ENCODE assay signal across 8 cellular contexts in the genomic region with DNA sequence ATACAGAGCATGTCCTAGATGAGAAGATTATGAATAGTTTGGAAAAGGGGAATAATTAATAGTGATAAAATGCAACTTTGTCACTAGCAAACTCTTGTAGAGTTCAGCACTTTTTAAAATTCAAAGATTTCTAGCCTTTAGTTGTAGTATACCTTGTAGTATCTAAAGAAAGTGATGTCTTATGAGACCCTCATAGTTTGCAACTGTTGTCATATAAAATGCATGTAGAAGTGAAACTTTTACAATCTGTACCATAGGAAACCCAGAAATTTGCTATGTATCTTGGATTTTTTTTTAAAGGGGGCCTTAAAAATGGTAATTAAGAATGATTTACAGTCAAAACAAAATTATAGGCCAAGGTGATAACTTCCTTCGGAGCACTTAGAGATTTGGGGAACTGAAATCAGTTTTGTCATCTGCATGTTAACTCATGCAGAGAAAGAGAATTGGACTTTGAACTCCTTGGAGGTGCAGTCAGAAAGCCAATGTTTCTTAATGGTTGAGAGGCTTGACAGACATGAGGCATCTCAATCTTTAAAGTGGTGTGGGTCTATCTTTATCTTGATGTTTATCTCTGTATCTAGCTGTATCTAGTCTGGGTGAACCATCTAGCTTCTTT. TPM values are rescaled to one million over a fixed set of nuclear protein-coding genes. Genes with fewer than 3 reads are reported as not detected.
DNase-seq lines count a peak whose midpoint lies in the region; ATAC-seq and TF ChIP-seq lines count a peak whose summit lies in the region.

No MANE protein-coding gene starts in this region.

- no peak overlapping the region for H3K9ac ChIP-seq in PC-3 (ENCODE audit: low read length)

- ATAC-seq in heart left ventricle = no peak
- no peak for ATAC-seq in left ventricle myocardium superior
- ATAC-seq in HG03196 (IDR thresholded peaks at IDR 0.05; ENCODE audit: unreplicated experiment) = peak; percentile 65
- ATAC-seq in PC-3 = no peak

- peaks cover 22% of the 10 kb centered on the region for H3K4me1 Mint-ChIP-seq in stimulated activated naive CD8-positive, alpha-beta T cell treated with anti-CD3 and anti-CD28 coated beads, Interleukin-15, Interleukin-2, amounts not matched to agents 100 ng/mL and 50 ng/mL, for 24 hours (ENCODE audit: low read depth)

- H3K27me3 ChIP-seq in heart left ventricle = no peaks in the 10 kb centered on the region
- peaks cover 13% of the 10 kb centered on the region for H3K27me3 ChIP-seq in PC-3 (ENCODE audit: low read length)

- H3K27ac ChIP-seq in heart left ventricle (peak overlapping the region; percentile 75 to 98 (median 94)), PC-3 (ENCODE audit: low read length) (no peak overlapping the region)

- no peaks in the 10 kb centered on the region for H3F3A ChIP-seq in PC-3 (ENCODE audit: low read length, unreplicated experiment)

- POLR2A ChIA-PET in PC-3 (lab: Charles Lee; ENCODE audit: unreplicated experiment) = no interaction called here

- DNase-seq in heart left ventricle = no peak
- no peak for DNase-seq in left ventricle myocardium superior
- peak; percentile 11 for DNase-seq in cerebellar cortex (ENCODE audit: low spot score)
- no peak for DNase-seq in PC-3
- DNase-seq in NCI-H345 (lab: John Stamatoyannopoulos, UW) = no peak
- no peak for DNase-seq in AG08395 (ENCODE audit: low spot score)

- no peaks in the 10 kb centered on the region for H3K79me2 ChIP-seq in PC-3 (ENCODE audit: low read length)

- H3K27me3 Mint-ChIP-seq in stimulated activated naive CD8-positive, alpha-beta T cell treated with anti-CD3 and anti-CD28 coated beads, Interleukin-15, Interleukin-2, amounts not matched to agents 100 ng/mL and 50 ng/mL, for 24 hours = peaks cover 39% of the 10 kb centered on the region

- no peaks in the 10 kb centered on the region for H3K36me3 ChIP-seq in heart left ventricle
- H3K36me3 ChIP-seq in PC-3 (ENCODE audit: low read depth, low read length) = no peaks in the 10 kb centered on the region

- H3K9me3 ChIP-seq in heart left ventricle = peaks cover 0 to 4% (median 0%) of the 10 kb centered on the region in 12 donors
- no peaks in the 10 kb centered on the region for H3K9me3 ChIP-seq in PC-3 (ENCODE audit: low read length)

- no peaks in the 10 kb centered on the region for H4K20me1 ChIP-seq in PC-3 (ENCODE audit: low read length)

- no peak overlapping the region for H3K4me2 ChIP-seq in PC-3 (ENCODE audit: low read length)

- no peaks in the 10 kb centered on the region for H3K36me3 Mint-ChIP-seq in stimulated activated naive CD8-positive, alpha-beta T cell treated with anti-CD3 and anti-CD28 coated beads, Interleukin-15, Interleukin-2, amounts not matched to agents 100 ng/mL and 50 ng/mL, for 24 hours (ENCODE audit: low read depth)

- TF ChIP-seq CTCF in heart left ventricle (IDR thresholded peaks at IDR 0.05) = no peak
- no peak for TF ChIP-seq CTCF in PC-3 (conservative IDR thresholded peaks at IDR 0.05; ENCODE audit: low read depth, low read length)

- H3K9me3 Mint-ChIP-seq in stimulated activated naive CD8-positive, alpha-beta T cell treated with anti-CD3 and anti-CD28 coated beads, Interleukin-15, Interleukin-2, amounts not matched to agents 100 ng/mL and 50 ng/mL, for 24 hours = peaks cover 4% of the 10 kb centered on the region

- H3K27ac Mint-ChIP-seq in stimulated activated naive CD8-positive, alpha-beta T cell treated with anti-CD3 and anti-CD28 coated beads, Interleukin-15, Interleukin-2, amounts not matched to agents 100 ng/mL and 50 ng/mL, for 24 hours = peak overlapping the region; percentile 16

- no TSS peak for BruUV-seq in PC-3 (replicated peaks; lab: Mats Ljungman, UMichigan)

- TF ChIP-seq POLR2A in heart left ventricle (IDR thresholded peaks at IDR 0.05) = no peak

- H3K4me3 ChIP-seq in heart left ventricle = peak overlapping the region; percentile 52 to 82 (median 70)
- H3K4me3 ChIP-seq in PC-3 (ENCODE audit: low read length) = no peak overlapping the region

- H3K4me1 ChIP-seq in heart left ventricle = peaks cover 0 to 64% (median 10%) of the 10 kb centered on the region in 12 donors
- H3K4me1 ChIP-seq in PC-3 (ENCODE audit: insufficient read depth, low read length) = no peaks in the 10 kb centered on the region

- no peaks in the 10 kb centered on the region for H3K9me2 ChIP-seq in PC-3 (replicated peaks; ENCODE audit: low read length)

- intact Hi-C loops in heart left ventricle (cut with DNase I) (loop anchor here in 2 of 10 donors (2.0 to 10.0 kb wide), 3 partner anchors 71 to 601 kb away; a partner anchor contains a TSS), left ventricle myocardium superior (cut with micrococcal nuclease) (no loop called here), PC-3 (cut with micrococcal nuclease) (no loop called here)

- CTCF ChIA-PET in PC-3 (lab: Charles Lee) = no interaction called here

- peak overlapping the region; percentile 62 for H3K4me3 Mint-ChIP-seq in stimulated activated naive CD8-positive, alpha-beta T cell treated with anti-CD3 and anti-CD28 coated beads, Interleukin-15, Interleukin-2, amounts not matched to agents 100 ng/mL and 50 ng/mL, for 24 hours

- WGBS in heart left ventricle, 4 donors = 40 to 49% (median 45%) methylated on average over 1 of the region's 1 CpG

- no peak overlapping the region for H2AFZ ChIP-seq in PC-3 (ENCODE audit: low read length)

RNA-seq across cellular contexts. Expression of gene LRRK2, which starts 1.3 kb away (rescaled TPM):
- 10 to 100 TPM in 2 of 9 donors, 1 to 10 TPM in 7; 4.4 to 12.3 (median 6.4) TPM for total RNA-seq in heart left ventricle
- 1 to 10 TPM in 1 of 2 donors, under 1 TPM in 1; 0.72 to 2.7 TPM for polyA plus RNA-seq in heart left ventricle
- 7.3 TPM for total RNA-seq in left ventricle myocardium superior
- 0.33 TPM in 1 of 2 replicates, not detected in the other for total RNA-seq in PC-3 (2014; rRNA removed)
